In the genomic region with DNA sequence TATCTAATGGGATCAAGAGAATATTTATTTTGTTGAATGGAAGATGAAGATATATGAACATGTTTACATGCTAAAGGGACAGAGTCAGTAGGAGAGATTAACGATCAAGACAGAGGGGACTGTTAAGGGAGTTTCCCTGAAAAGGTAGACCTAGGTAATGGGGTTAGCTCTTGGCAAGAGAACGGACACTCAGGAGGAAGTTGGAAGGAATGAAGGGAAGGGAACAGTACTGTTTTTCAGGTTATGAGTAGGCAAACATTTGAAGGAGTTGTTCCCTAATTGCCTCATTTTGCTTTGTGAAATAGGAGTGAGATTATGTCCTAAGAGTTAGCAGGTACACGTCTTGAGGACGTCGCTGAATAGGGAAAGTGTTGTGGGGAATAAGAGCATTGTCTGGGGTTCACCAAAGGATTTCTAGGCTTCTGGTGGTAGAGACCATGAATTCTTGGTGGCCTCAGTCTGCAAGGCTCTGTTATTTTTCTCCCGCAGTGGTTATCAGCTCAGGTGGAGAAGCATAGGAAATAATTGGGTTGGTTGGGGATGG, we compare ENCODE assay signal across 23 cellular contexts.
"Had no signal": no experiment of that assay in that cellular context is flagged by ENCODE, and none has a peak within 500 bp of the region (broad histone marks: within the 10 kb centered on the region; RNA-seq: fewer than 3 reads in every experiment).

No MANE protein-coding gene starts in this region.

- H3K27ac Mint-ChIP-seq: activated CD4-positive, alpha-beta T cell treated with anti-CD3 and anti-CD28 coated beads, Interleukin-2, amount 10 ng/mL, durations not matched to agents 24 days and 14 days; activated CD8-positive, alpha-beta T cell treated with anti-CD3 and anti-CD28 coated beads, Interleukin-2, amount 10 ng/mL, durations not matched to agents 7 days and 5 days; activated naive CD4-positive, alpha-beta T cell treated with anti-CD3 and anti-CD28 coated beads, Interleukin-2, amount 50 U/mL, for 24 hours; activated T-helper 1 cell treated with anti-CD3 and anti-CD28 coated beads, Interleukin-12 subunit alpha, Interleukin-12 subunit beta, Interleukin-2, Interleukin-4 antibody, amounts not matched to agents 30 ng/mL and 10 ng/mL and 1 ng/mL, durations not matched to agents 14 hours and 24 hours and 36 hours; nephron progenitor cell; stimulated activated naive CD8-positive, alpha-beta T cell treated with anti-CD3 and anti-CD28 coated beads, Interleukin-15, amount 100 ng/mL, for 72 hours had no signal

- H3K27me3 ChIP-seq: adrenal gland, ascending aorta, brain microvascular endothelial cell, dorsolateral prefrontal cortex, pancreas, right atrium auricular region, testis, upper lobe of left lung had no signal

- H3K27me3 Mint-ChIP-seq: activated CD4-positive, alpha-beta T cell treated with anti-CD3 and anti-CD28 coated beads, Interleukin-2, amount 10 ng/mL, durations not matched to agents 24 days and 14 days; activated naive CD4-positive, alpha-beta T cell treated with anti-CD3 and anti-CD28 coated beads, Interleukin-2, amount 50 U/mL, for 24 hours; stimulated activated naive CD8-positive, alpha-beta T cell treated with anti-CD3 and anti-CD28 coated beads, Interleukin-15, amount 100 ng/mL, for 72 hours had no signal

- FAIRE-seq: keratinocyte, pancreas had no signal

- H3K27ac ChIP-seq: adrenal gland, ascending aorta, brain microvascular endothelial cell, pancreas, psoas muscle, right atrium auricular region, SK-N-MC, testis had no signal

- H3K4me3 Mint-ChIP-seq: activated CD4-positive, alpha-beta T cell treated with anti-CD3 and anti-CD28 coated beads, Interleukin-2, amount 10 ng/mL, durations not matched to agents 24 days and 14 days; activated CD8-positive, alpha-beta T cell treated with anti-CD3 and anti-CD28 coated beads, Interleukin-2, amount 10 ng/mL, durations not matched to agents 7 days and 5 days; activated naive CD4-positive, alpha-beta T cell treated with anti-CD3 and anti-CD28 coated beads, Interleukin-2, amount 50 U/mL, for 24 hours; activated T-helper 1 cell treated with anti-CD3 and anti-CD28 coated beads, Interleukin-12 subunit alpha, Interleukin-12 subunit beta, Interleukin-2, Interleukin-4 antibody, amounts not matched to agents 30 ng/mL and 10 ng/mL and 1 ng/mL, durations not matched to agents 14 hours and 24 hours and 36 hours; nephron progenitor cell; stimulated activated naive CD8-positive, alpha-beta T cell treated with anti-CD3 and anti-CD28 coated beads, Interleukin-15, amount 100 ng/mL, for 72 hours had no signal

- H3K9me3 ChIP-seq: adrenal gland, ascending aorta, pancreas, psoas muscle, right atrium auricular region, testis, upper lobe of left lung had no signal

- H3K36me3 Mint-ChIP-seq: activated naive CD4-positive, alpha-beta T cell treated with anti-CD3 and anti-CD28 coated beads, Interleukin-2, amount 50 U/mL, for 24 hours had no signal

- ATAC-seq: activated CD8-positive, alpha-beta T cell treated with anti-CD3 and anti-CD28 coated beads, Interleukin-2, amount 10 ng/mL, durations not matched to agents 7 days and 5 days; left lobe of liver; pancreas; psoas muscle; stimulated activated naive CD8-positive, alpha-beta T cell treated with anti-CD3 and anti-CD28 coated beads, Interleukin-15, amount 100 ng/mL, for 72 hours had no signal

- H3K4me3 ChIP-seq: adrenal gland, ascending aorta, dorsolateral prefrontal cortex, pancreas, psoas muscle, right atrium auricular region, SK-N-MC, testis, upper lobe of left lung had no signal

- H3K36me3 ChIP-seq: adrenal gland, ascending aorta, brain microvascular endothelial cell, pancreas, right atrium auricular region, upper lobe of left lung had no signal

- H3K9me3 Mint-ChIP-seq: activated CD4-positive, alpha-beta T cell treated with anti-CD3 and anti-CD28 coated beads, Interleukin-2, amount 10 ng/mL, durations not matched to agents 24 days and 14 days; activated naive CD4-positive, alpha-beta T cell treated with anti-CD3 and anti-CD28 coated beads, Interleukin-2, amount 50 U/mL, for 24 hours; activated T-helper 1 cell treated with anti-CD3 and anti-CD28 coated beads, Interleukin-12 subunit alpha, Interleukin-12 subunit beta, Interleukin-2, Interleukin-4 antibody, amounts not matched to agents 30 ng/mL and 10 ng/mL and 1 ng/mL, durations not matched to agents 14 hours and 24 hours and 36 hours; nephron progenitor cell; stimulated activated naive CD8-positive, alpha-beta T cell treated with anti-CD3 and anti-CD28 coated beads, Interleukin-15, amount 100 ng/mL, for 72 hours had no signal

- DNase-seq: activated CD4-positive, alpha-beta T cell treated with anti-CD3 and anti-CD28 coated beads, Interleukin-2, amount 10 ng/mL, durations not matched to agents 24 days and 14 days; activated CD8-positive, alpha-beta T cell treated with anti-CD3 and anti-CD28 coated beads, Interleukin-2, amount 10 ng/mL, durations not matched to agents 7 days and 5 days; activated gamma-delta T cell treated with Interleukin-2 at 50 U/mL for 16 hours; adrenal gland; brain microvascular endothelial cell; central memory CD4-positive, alpha-beta T cell; dorsolateral prefrontal cortex; mammary epithelial cell; nephron progenitor cell; pancreas; psoas muscle; stimulated activated CD4-positive, alpha-beta T cell treated with anti-CD3 and anti-CD28 coated beads, Interleukin-12 subunit alpha, Interleukin-12 subunit beta, amount 100 ng/mL, for 4 hours; stimulated activated CD4-positive, alpha-beta T cell treated with anti-CD3 and anti-CD28 coated beads, Interleukin-4, amount 100 ng/mL, for 4 hours; stimulated activated naive CD8-positive, alpha-beta T cell treated with anti-CD3 and anti-CD28 coated beads, Interleukin-15, amount 100 ng/mL, for 72 hours; testis; upper lobe of left lung had no signal
